ENCODE assay signal across 8 cellular contexts in the genomic region with DNA sequence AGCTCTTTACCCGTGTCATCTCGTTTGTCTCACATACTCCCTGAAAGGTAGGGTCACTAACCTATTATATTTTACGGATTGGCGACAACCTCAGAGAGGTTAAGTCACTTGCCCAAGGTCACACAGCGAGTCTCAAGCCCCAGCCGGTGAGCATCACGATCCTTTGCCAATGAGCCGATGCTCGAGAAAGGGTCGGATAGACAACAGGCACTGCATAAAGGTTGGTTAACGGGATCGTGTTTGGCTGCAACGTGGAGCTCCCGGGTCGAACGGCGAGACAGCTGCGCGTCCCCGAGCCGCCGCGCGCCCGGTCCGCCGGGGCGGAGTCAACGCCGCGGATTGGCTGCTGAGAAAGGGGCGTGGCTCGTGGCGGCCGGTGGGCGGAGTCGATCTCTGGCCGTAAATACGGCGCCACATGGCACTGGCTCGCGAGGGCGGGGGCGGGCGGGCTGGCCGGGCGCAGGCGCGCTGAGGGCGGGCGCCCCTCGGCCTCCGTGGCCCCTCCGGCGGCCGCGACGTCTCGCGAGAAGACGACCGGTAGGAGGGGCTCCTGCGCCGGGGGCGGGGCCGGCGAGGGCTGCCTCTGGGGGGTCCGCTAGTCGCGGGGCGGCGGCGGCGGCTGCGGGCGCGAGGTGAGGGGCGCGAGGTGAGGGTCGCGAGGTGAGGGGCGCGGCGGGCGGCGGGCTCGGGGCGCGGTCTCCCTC.
DNase-seq lines count a peak whose midpoint lies in the region; ATAC-seq and TF ChIP-seq lines count a peak whose summit lies in the region.

TSS of gene CHST12 (plus strand) at position 598 of the 704 bp plus-strand sequence. CDS start 29,029 bp downstream, outside the sequence.

- peak within 1 kb of the TSS; percentile 98 for H3K4me3 ChIP-seq in OCI-LY3 (ENCODE audit: low read length)

- DNase-seq in CMK (ENCODE audit: low read depth), result peak; percentile 70
- peak; percentile 97 for DNase-seq in HuH-7 (ENCODE audit: low spot score)
- peak; percentile 87 for DNase-seq in activated T-cell treated with anti-CD3 and anti-CD28 coated beads for 4 hours
- DNase-seq in epidermal melanocyte (ENCODE audit: insufficient read length, low spot score), result peak; percentile 96
- DNase-seq in midbrain (lab: John Stamatoyannopoulos, UW), result peak; percentile 92
- peak; percentile 86 to 90 for DNase-seq in stimulated activated CD8-positive, alpha-beta memory T cell treated with anti-CD3 and anti-CD28 coated beads, Interleukin-15, amount 100 ng/mL, for 4 hours (ENCODE audit: low read depth in 2 of 2)

- H3K36me3 ChIP-seq in OCI-LY3 (replicated peaks; ENCODE audit: low read depth, low read length), result no peaks in the 10 kb centered on the region

- H3K27ac ChIP-seq in OCI-LY3 (ENCODE audit: low read length), result no peak within 1 kb of the TSS

- H4K20me1 ChIP-seq in OCI-LY3 (ENCODE audit: insufficient read depth, low read length), result no peaks in the 10 kb centered on the region

- TF ChIP-seq CTCF in OCI-LY3 (IDR thresholded peaks at IDR 0.05; ENCODE audit: low read depth, low read length), result no peak

- H3K9me3 ChIP-seq in OCI-LY3 (ENCODE audit: insufficient read depth, low read length), result no peaks in the 10 kb centered on the region

- no peaks in the 10 kb centered on the region for H3K27me3 ChIP-seq in OCI-LY3 (ENCODE audit: low read depth, low read length)

- H2AFZ ChIP-seq in OCI-LY3 (ENCODE audit: low read depth, low read length), result peak within 1 kb of the TSS; percentile 92; the same call in 1 of the 2 replicates

- ATAC-seq in GM21390 (IDR thresholded peaks at IDR 0.05; ENCODE audit: unreplicated experiment), result peak; percentile 36

- peak within 1 kb of the TSS; percentile 97 for H3K4me2 ChIP-seq in OCI-LY3 (ENCODE audit: low read length)

- H3K4me1 ChIP-seq in OCI-LY3 (ENCODE audit: low read length), result peaks cover 23% of the 10 kb centered on the region

- H3K79me2 ChIP-seq in OCI-LY3 (ENCODE audit: low read length), result no peaks in the 10 kb centered on the region

- H3K9ac ChIP-seq in OCI-LY3 (ENCODE audit: low read length), result peak within 1 kb of the TSS; percentile 66
